Comparison of ENCODE assay signal across 10 cellular contexts in the genomic region with DNA sequence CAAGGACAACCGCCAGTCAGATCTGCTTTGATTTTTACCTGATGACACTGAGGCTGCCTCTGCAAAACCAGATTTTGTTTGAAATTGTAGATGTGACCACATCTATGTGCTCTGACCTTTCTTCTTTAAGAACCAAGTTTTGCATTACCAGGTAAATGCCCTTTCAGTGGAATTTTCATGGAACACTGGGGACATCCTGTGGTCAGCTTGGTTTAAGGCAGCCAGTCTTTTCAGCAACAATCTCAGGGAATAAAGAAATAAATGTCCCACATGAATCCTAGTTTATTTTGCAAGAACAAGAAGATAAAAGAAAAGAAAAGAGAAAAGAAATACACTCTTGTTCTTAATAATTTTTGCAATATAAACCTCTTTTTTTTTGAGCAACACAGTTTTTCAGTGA.
DNase-seq lines count a peak whose midpoint lies in the region; ATAC-seq and TF ChIP-seq lines count a peak whose summit lies in the region.
"Had no signal": no experiment of that assay in that cellular context is flagged by ENCODE, and none has a peak within 500 bp of the region (broad histone marks: within the 10 kb centered on the region; RNA-seq: fewer than 3 reads in every experiment).

No MANE protein-coding gene starts in this region.

- no peak overlapping the region for H3K18ac ChIP-seq in mesendoderm (ENCODE audit: low read length)

- H2BK15ac ChIP-seq in mesendoderm (replicated peaks; ENCODE audit: low read depth): no peak overlapping the region

- no peak overlapping the region for H4K5ac ChIP-seq in mesendoderm (ENCODE audit: low read length)

- no peak overlapping the region for H3K56ac ChIP-seq in mesendoderm (ENCODE audit: low read length)

- H3K36me3 ChIP-seq in body of pancreas (replicated peaks in 1 of 2; ENCODE audit: insufficient read depth in 1 of 2, low read depth in 2 of 2) (no peaks in the 10 kb centered on the region), mesendoderm (ENCODE audit: control insufficient read depth, insufficient read depth, low read length) (no peaks in the 10 kb centered on the region)
- H3K36me3 ChIP-seq: SJSA1 had no signal

- H3K27ac ChIP-seq in body of pancreas: no peak overlapping the region
- H3K27ac ChIP-seq in mesendoderm (ENCODE audit: low read depth, low read length): no peak overlapping the region
- H3K27ac ChIP-seq: SJSA1, skin epidermis had no signal

- H3K27me3 ChIP-seq in body of pancreas: no peaks in the 10 kb centered on the region
- no peaks in the 10 kb centered on the region for H3K27me3 ChIP-seq in mesendoderm (ENCODE audit: insufficient read depth, low read length, poor library complexity)

- H3K4me1 Mint-ChIP-seq in Calu3 (ENCODE audit: low read depth, unreplicated experiment): peaks cover 10% of the 10 kb centered on the region

- TF ChIP-seq CTCF in Calu3 (IDR thresholded peaks at IDR 0.05; ENCODE audit: unreplicated experiment) (peak; percentile 38), body of pancreas (IDR thresholded peaks at IDR 0.05) (peak in 6 of 7 experiments; percentile 25 to 72 (median 66))

- no peak overlapping the region for H2BK5ac ChIP-seq in mesendoderm (ENCODE audit: low read length)

- in situ Hi-C loops in KBM-7 (cut with MboI; ENCODE audit: low pct_unique_long_range_greater_than_20kb, low sequenced_read_pairs): no loop called here

- H3K23ac ChIP-seq in mesendoderm (ENCODE audit: low read length): no peak overlapping the region

- no peaks in the 10 kb centered on the region for H3K9me3 Mint-ChIP-seq in Calu3 (ENCODE audit: low read depth, unreplicated experiment)

- H3K9me3 ChIP-seq in body of pancreas: no peaks in the 10 kb centered on the region
- H3K9me3 ChIP-seq: SJSA1 had no signal

- no peak overlapping the region for H4K8ac ChIP-seq in mesendoderm (ENCODE audit: low read depth, low read length)

- no peak overlapping the region for H3K4ac ChIP-seq in mesendoderm (ENCODE audit: low read depth, low read length)

- intact Hi-C loops in Calu3 (cut with micrococcal nuclease; ENCODE audit: unreplicated experiment) (loop anchor here (1.0 to 10.0 kb wide), 3 partner anchors 530 to 1783 kb away; no protein-coding TSS in a partner anchor), body of pancreas (cut with DNase I) (no loop called here)

- DNase-seq in Calu3 (peak; percentile 50), KBM-7 (peak; percentile 63), body of pancreas (peak in 2 of 4 donors; percentile 12 to 18), mesendoderm (peak; percentile 62), NCI-H1930 (lab: John Stamatoyannopoulos, UW) (no peak), HCEC 1CT (no peak)
- DNase-seq in stimulated activated CD4-positive, alpha-beta T cell treated with anti-CD3 and anti-CD28 coated beads, Interleukin-4, amount 100 ng/mL, for 4 hours: no peak

- BruUV-seq in Calu3 (replicated peaks; lab: Mats Ljungman, UMichigan): no TSS peak

- H2AK5ac ChIP-seq in mesendoderm (ENCODE audit: low read length): no peak overlapping the region

- WGBS in body of pancreas, 2 donors: 28 to 48% methylated on average over 1 of the region's 1 CpG
- WGBS in mesendoderm (ENCODE audit: extremely low coverage, insufficient coverage, low lambda C conversion rate): no CpG with 5 or more reads among the region's 1 CpG

- H2BK120ac ChIP-seq in mesendoderm (ENCODE audit: low read depth, low read length): no peak overlapping the region

- H3K79me2 ChIP-seq in mesendoderm (ENCODE audit: control insufficient read depth, insufficient read depth, low read length): no peaks in the 10 kb centered on the region

- H3K4me1 ChIP-seq in body of pancreas (peaks cover 5% of the 10 kb centered on the region), mesendoderm (ENCODE audit: control insufficient read depth, low read depth, low read length) (no peaks in the 10 kb centered on the region)
- H3K4me1 ChIP-seq: SJSA1 had no signal

- H3K4me3 ChIP-seq in body of pancreas: no peak overlapping the region
- no peak overlapping the region for H3K4me3 ChIP-seq in mesendoderm (ENCODE audit: low read length)
- H3K4me3 ChIP-seq: SJSA1, skin epidermis had no signal

- H3K79me1 ChIP-seq in mesendoderm (ENCODE audit: low read length): no peaks in the 10 kb centered on the region

- H3K36me3 Mint-ChIP-seq in Calu3 (ENCODE audit: insufficient read depth, unreplicated experiment): no peaks in the 10 kb centered on the region

- H3K4me2 ChIP-seq in mesendoderm (ENCODE audit: low read length): no peak overlapping the region

- CTCF ChIA-PET in Calu3 (lab: Charles Lee): no interaction called here

- no peak for TF ChIP-seq POLR2A in body of pancreas (IDR thresholded peaks at IDR 0.05)

- ATAC-seq in body of pancreas (no peak), GM18870 (IDR thresholded peaks at IDR 0.05; ENCODE audit: unreplicated experiment) (no peak)

- H3K27me3 Mint-ChIP-seq in Calu3 (ENCODE audit: unreplicated experiment): no peaks in the 10 kb centered on the region

- no peak overlapping the region for H3K4me3 Mint-ChIP-seq in Calu3 (ENCODE audit: low read depth, unreplicated experiment)

- no peak overlapping the region for H3K9ac ChIP-seq in mesendoderm (ENCODE audit: low read length)

- no peak overlapping the region for H3K27ac Mint-ChIP-seq in Calu3 (ENCODE audit: unreplicated experiment)

Comparison
In these comparisons a context has a peak if more than half of its experiments do, and no peak if none do; other contexts are left out.
1. DNase-seq: peak in Calu3 (single experiment), KBM-7 (single experiment) and mesendoderm (single experiment); none in NCI-H1930 (0 of 2), HCEC 1CT (single experiment) and stimulated activated CD4-positive, alpha-beta T cell treated with anti-CD3 and anti-CD28 coated beads, Interleukin-4, amount 100 ng/mL, for 4 hours (0 of 2).